Comparison of ENCODE assay signal across 1 cellular context in the genomic region with DNA sequence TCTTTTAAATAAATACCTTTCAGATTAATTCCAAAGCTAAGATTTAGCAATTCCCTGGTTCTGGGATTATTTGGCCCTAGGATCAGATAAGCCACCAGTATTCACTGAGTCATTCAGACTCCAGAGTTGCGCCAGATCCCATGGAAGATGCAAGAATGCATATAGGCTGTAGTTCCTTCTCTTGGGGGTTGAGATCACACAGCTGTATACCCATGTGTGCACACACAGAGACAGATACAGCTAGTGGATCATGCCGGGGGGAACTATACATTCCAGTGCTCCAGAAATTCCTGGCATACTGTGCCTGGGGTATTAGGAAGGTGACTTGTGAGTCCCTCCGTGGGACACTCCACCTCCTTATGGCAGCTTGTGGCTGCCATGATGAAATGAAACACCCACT.
A peak's percentile ranks its signal among the peaks of the same experiment; 100 is the strongest.
TF ChIP-seq lines count a peak whose summit lies in the region.

No MANE protein-coding gene starts in this region.

TF ChIP-seq in K562, 482 proteins besides CTCF, POLR2A, EP300 and RAD21 (continued from another document):
- TF ChIP-seq MAFG (tag; conservative IDR thresholded peaks at IDR 0.05): peak; percentile 29; the same call in 1 of the 2 replicates
- TF ChIP-seq RBFOX2 (IDR thresholded peaks at IDR 0.05; ENCODE audit: low read depth, low read length): no peak
- TF ChIP-seq, protein P1, sequence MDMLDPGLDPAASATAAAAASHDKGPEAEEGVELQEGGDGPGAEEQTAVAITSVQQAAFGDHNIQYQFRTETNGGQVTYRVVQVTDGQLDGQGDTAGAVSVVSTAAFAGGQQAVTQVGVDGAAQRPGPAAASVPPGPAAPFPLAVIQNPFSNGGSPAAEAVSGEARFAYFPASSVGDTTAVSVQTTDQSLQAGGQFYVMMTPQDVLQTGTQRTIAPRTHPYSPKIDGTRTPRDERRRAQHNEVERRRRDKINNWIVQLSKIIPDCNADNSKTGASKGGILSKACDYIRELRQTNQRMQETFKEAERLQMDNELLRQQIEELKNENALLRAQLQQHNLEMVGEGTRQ (CRISPR knock-in tag; IDR thresholded peaks at IDR 0.05): no peak
- TF ChIP-seq SMARCE1 (IDR thresholded peaks at IDR 0.05): peak; percentile 24; the same call in 1 of the 2 replicates
- 0 out of 2 replicates have a peak, but pooled peaks have one; percentile 17 for TF ChIP-seq ARID1B (IDR thresholded peaks at IDR 0.05)
- TF ChIP-seq, protein P2, sequence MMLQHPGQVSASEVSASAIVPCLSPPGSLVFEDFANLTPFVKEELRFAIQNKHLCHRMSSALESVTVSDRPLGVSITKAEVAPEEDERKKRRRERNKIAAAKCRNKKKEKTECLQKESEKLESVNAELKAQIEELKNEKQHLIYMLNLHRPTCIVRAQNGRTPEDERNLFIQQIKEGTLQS (IDR thresholded peaks at IDR 0.05): peak; percentile 36; the same call in 1 of the 2 replicates
- TF ChIP-seq, protein P2 (CRISPR knock-in tag; conservative IDR thresholded peaks at IDR 0.05): no peak
- no peak for TF ChIP-seq POLR2G (IDR thresholded peaks at IDR 0.05; ENCODE audit: low read depth, low read length)
- TF ChIP-seq FOSL1 (tag; conservative IDR thresholded peaks at IDR 0.05): peak; percentile 83
